15 cellular contexts compared by ENCODE assay signal in the genomic region with DNA sequence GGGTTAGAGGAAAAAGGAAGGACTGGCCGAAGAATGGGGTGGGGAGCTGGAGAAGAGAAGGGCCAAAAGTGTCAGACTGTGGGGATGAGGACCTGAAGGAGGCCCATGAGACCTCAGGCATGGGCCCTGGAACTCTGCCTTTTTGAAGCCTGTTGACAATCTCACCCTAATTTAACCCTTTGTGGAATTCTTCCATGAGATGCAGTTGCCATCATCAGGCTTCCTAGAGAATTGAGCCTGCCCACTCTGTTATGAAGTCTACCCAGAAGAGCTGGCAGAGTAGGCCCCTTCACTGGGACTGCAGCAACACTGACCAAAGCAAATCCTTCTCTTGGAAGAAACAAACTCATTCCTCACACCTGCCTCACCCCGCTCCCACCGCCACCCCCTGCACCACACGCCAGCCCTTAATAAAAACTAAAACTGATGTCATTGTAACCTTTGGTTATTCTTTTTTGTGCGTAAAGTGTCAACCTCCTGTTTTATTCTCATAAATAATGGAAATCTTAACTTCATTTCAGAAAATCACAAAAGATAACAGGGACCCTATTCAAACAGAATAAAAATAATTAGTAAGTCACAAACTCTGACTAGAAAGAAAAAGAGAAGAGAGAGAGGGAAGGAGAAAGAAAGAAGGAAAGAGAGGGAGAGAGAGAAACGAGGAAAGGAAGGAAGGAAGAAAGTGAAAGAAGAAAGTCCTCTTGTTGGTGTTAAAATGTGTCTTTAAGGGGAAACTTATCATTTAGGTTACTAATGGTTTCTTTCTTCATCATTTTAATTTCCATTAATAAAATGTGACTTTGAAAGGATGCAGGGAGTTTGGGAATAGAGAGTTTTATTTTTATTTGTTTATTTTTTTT.
DNase-seq lines count a peak whose midpoint lies in the region; ATAC-seq and TF ChIP-seq lines count a peak whose summit lies in the region.
"Had no signal": no experiment of that assay in that cellular context is flagged by ENCODE, and none has a peak within 500 bp of the region (broad histone marks: within the 10 kb centered on the region; RNA-seq: fewer than 3 reads in every experiment).

No MANE protein-coding gene starts in this region.

- TF ChIP-seq CTCF in heart left ventricle (IDR thresholded peaks at IDR 0.05), result no peak

- no peaks in the 10 kb centered on the region for H3K36me3 ChIP-seq in heart left ventricle
- H3K36me3 ChIP-seq: BLaER1 treated with 17β-estradiol and CSF1 and Interleukin-3, amounts not matched to agents 10 nM and 100 nM had no signal

- H3K27me3 ChIP-seq in heart left ventricle, result no peaks in the 10 kb centered on the region

- ATAC-seq in T-helper 17 cell (no peak), heart left ventricle (peak in 3 of 4 donors; percentile 9 to 16 (median 14)), sciatic nerve (peak; percentile 32), GM18868 (IDR thresholded peaks at IDR 0.05; ENCODE audit: unreplicated experiment) (no peak)
- no peak for ATAC-seq in activated T-cell treated with anti-CD3 and anti-CD28 coated beads, Interleukin-2, amount 50 U/mL, for 4 hours
- ATAC-seq: activated CD8-positive, alpha-beta T cell treated with anti-CD3 and anti-CD28 coated beads, Interleukin-2, amount 10 ng/mL, durations not matched to agents 7 days and 5 days; PC-3 had no signal

- H3K9me3 Mint-ChIP-seq in activated T-cell treated with anti-CD3 and anti-CD28 coated beads, Interleukin-2, amount 50 U/mL, for 4 hours, result no peaks in the 10 kb centered on the region
- H3K9me3 Mint-ChIP-seq: HFFc6 had no signal

- H3K27ac ChIP-seq in heart left ventricle, result peak overlapping the region; percentile 54 to 95 (median 92)
- H3K27ac ChIP-seq: BLaER1 treated with 17β-estradiol and CSF1 and Interleukin-3, amounts not matched to agents 10 nM and 100 nM had no signal

- peak overlapping the region; percentile 70 for H3K27ac Mint-ChIP-seq in T-helper 17 cell
- H3K27ac Mint-ChIP-seq: activated CD8-positive, alpha-beta T cell treated with anti-CD3 and anti-CD28 coated beads, Interleukin-2, amount 10 ng/mL, durations not matched to agents 7 days and 5 days; activated naive CD8-positive, alpha-beta T cell; HFFc6 had no signal

- H3K27me3 Mint-ChIP-seq in T-helper 17 cell, result no peaks in the 10 kb centered on the region
- H3K27me3 Mint-ChIP-seq in activated T-cell treated with anti-CD3 and anti-CD28 coated beads, Interleukin-2, amount 50 U/mL, for 4 hours (ENCODE audit: low read depth), result no peaks in the 10 kb centered on the region
- H3K27me3 Mint-ChIP-seq: activated naive CD8-positive, alpha-beta T cell had no signal

- 60 to 79% (median 62%) methylated on average over 6 of the region's 6 CpGs for WGBS in heart left ventricle, 4 donors

- peak overlapping the region in 9 of 12 donors; percentile 6 to 70 (median 21) for H3K4me3 ChIP-seq in heart left ventricle
- H3K4me3 ChIP-seq: BLaER1 treated with 17β-estradiol and CSF1 and Interleukin-3, amounts not matched to agents 10 nM and 100 nM had no signal

- peaks cover 0 to 58% (median 43%) of the 10 kb centered on the region in 12 donors for H3K4me1 ChIP-seq in heart left ventricle

- H3K9me3 ChIP-seq in T-helper 17 cell (ENCODE audit: control insufficient read depth, low read length, poor library complexity, severe bottlenecking), result no peaks in the 10 kb centered on the region
- no peaks in the 10 kb centered on the region for H3K9me3 ChIP-seq in heart left ventricle
- H3K9me3 ChIP-seq: BLaER1 treated with 17β-estradiol and CSF1 and Interleukin-3, amounts not matched to agents 10 nM and 100 nM had no signal

- intact Hi-C loops in heart left ventricle (cut with DNase I) (loop anchor here in 3 of 10 donors (2.0 to 5.0 kb wide), 4 partner anchors 56 to 146 kb away; no protein-coding TSS in a partner anchor), sciatic nerve (cut with DNase I) (no loop called here)

- DNase-seq in AG20443 (ENCODE audit: low spot score) (peak; percentile 28), T-helper 17 cell (no peak), heart left ventricle (peak in 3 of 5 donors; percentile 33 to 35 (median 34)), sciatic nerve (ENCODE audit: low spot score) (no peak), NK-92 (lab: John Stamatoyannopoulos, UW; ENCODE audit: unreplicated experiment) (no peak), T-helper 2 cell (no peak)
- DNase-seq in activated T-cell treated with anti-CD3 and anti-CD28 coated beads, Interleukin-2, amount 50 U/mL, for 4 hours, result no peak
- DNase-seq: activated CD8-positive, alpha-beta T cell treated with anti-CD3 and anti-CD28 coated beads, Interleukin-2, amount 10 ng/mL, durations not matched to agents 7 days and 5 days; HFFc6; KG1; NCI-H2029; PC-3 had no signal

- peaks cover 35% of the 10 kb centered on the region for H3K4me1 Mint-ChIP-seq in T-helper 17 cell
- peaks cover 31% of the 10 kb centered on the region for H3K4me1 Mint-ChIP-seq in activated T-cell treated with anti-CD3 and anti-CD28 coated beads, Interleukin-2, amount 50 U/mL, for 4 hours (ENCODE audit: low read depth)

- no peaks in the 10 kb centered on the region for H3K36me3 Mint-ChIP-seq in T-helper 17 cell (ENCODE audit: low read depth)
- H3K36me3 Mint-ChIP-seq in activated T-cell treated with anti-CD3 and anti-CD28 coated beads, Interleukin-2, amount 50 U/mL, for 4 hours (ENCODE audit: insufficient read depth), result peaks cover 7% of the 10 kb centered on the region

- no peak for TF ChIP-seq POLR2A in heart left ventricle (IDR thresholded peaks at IDR 0.05)

- H3K4me3 Mint-ChIP-seq in T-helper 17 cell, result no peak overlapping the region
- no peak overlapping the region for H3K4me3 Mint-ChIP-seq in activated T-cell treated with anti-CD3 and anti-CD28 coated beads, Interleukin-2, amount 50 U/mL, for 4 hours
- H3K4me3 Mint-ChIP-seq: activated CD8-positive, alpha-beta T cell treated with anti-CD3 and anti-CD28 coated beads, Interleukin-2, amount 10 ng/mL, durations not matched to agents 7 days and 5 days; activated naive CD8-positive, alpha-beta T cell; HFFc6 had no signal

Comparison
In these comparisons a context has a peak if more than half of its experiments do, and no peak if none do; other contexts are left out.
1. DNase-seq: peak in AG20443 (single experiment) and heart left ventricle (3 of 5); none in T-helper 17 cell (0 of 3), sciatic nerve (single experiment), NK-92 (single experiment), T-helper 2 cell (0 of 5) and activated T-cell treated with anti-CD3 and anti-CD28 coated beads, Interleukin-2, amount 50 U/mL, for 4 hours (single experiment).
2. ATAC-seq: peak in heart left ventricle (3 of 4) and sciatic nerve (single experiment); none in T-helper 17 cell (single experiment), GM18868 (single experiment) and activated T-cell treated with anti-CD3 and anti-CD28 coated beads, Interleukin-2, amount 50 U/mL, for 4 hours (0 of 2).